ENCODE assay signal across 8 cellular contexts in the genomic region with DNA sequence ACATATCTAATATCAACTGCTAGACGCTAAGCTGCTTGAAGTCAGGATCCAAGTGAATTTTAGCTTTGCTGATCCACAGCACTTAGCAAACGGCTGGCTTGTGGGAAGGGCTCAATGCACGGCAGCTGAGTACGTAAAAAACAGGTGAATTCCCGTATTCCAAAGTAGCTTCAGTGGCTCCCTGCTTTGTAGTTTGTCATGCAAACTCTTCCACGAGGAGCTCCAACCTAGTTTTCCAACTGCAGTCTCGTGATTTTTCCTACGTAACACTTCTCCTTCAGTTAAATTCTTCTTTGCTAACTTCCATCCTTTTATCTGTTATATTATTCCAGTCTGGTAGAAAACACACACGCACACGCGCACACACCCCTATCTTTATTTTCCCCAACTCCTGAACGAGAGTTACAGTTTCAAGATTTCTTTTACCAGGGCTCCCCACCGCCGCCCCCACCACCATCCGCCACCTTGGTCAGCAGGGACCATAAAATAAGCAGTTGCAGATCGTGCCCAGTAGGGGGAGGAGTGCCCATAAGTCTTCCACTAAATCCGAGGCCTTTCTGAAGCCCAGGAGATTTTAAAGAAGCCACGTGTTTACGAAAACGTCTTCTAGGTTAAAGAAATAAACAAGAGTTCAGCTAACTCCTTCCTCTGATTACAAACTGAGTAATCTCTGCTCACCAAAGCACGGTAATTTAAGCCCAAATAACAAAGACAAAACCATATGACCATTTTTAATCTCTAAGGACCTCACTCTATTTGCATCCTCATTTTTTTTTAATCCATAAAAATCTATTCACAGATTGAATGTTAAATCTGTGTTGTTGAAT. TPM values are rescaled to one million over a fixed set of nuclear protein-coding genes. Genes with fewer than 3 reads are reported as not detected.
A peak's percentile ranks its signal among the peaks of the same experiment; 100 is the strongest.
DNase-seq lines count a peak whose midpoint lies in the region; ATAC-seq and TF ChIP-seq lines count a peak whose summit lies in the region.

No MANE protein-coding gene starts in this region.

- no peak overlapping the region for H2BK120ac ChIP-seq in trophoblast cell (ENCODE audit: insufficient read depth, low read length, poor library complexity)

- DNase-seq in DMS 273 (lab: John Stamatoyannopoulos, UW; ENCODE audit: unreplicated experiment) (peak; percentile 90), GM19238 (ENCODE audit: insufficient read length, low spot score) (peak; percentile 70), NCI-H446 (lab: John Stamatoyannopoulos, UW) (peak; percentile 63 to 88), heart left ventricle (peak in 4 of 5 donors; percentile 51 to 66 (median 58)), trophoblast cell (peak; percentile 49 to 85), T-helper 9 cell (no peak)
- DNase-seq in activated gamma-delta T cell treated with anti-CD3 and anti-CD28 coated beads, Interleukin-2, amount 50 U/mL, for 16 hours (ENCODE audit: low read depth), result peak; percentile 10

- intact Hi-C loops in heart left ventricle (cut with DNase I), result loop anchor here in 9 of 10 donors (1.0 to 10.0 kb wide), 13 partner anchors 34 to 546 kb away; a partner anchor contains a TSS

- H3K9me3 ChIP-seq in heart left ventricle (no peaks in the 10 kb centered on the region), trophoblast cell (ENCODE audit: insufficient read depth, low read depth, low read length) (no peaks in the 10 kb centered on the region)

- H2BK12ac ChIP-seq in trophoblast cell (ENCODE audit: low read length), result no peak overlapping the region

- H2BK5ac ChIP-seq in trophoblast cell (ENCODE audit: low read depth, low read length, poor library complexity), result no peak overlapping the region

- H3K79me1 ChIP-seq in trophoblast cell (ENCODE audit: low read length), result no peaks in the 10 kb centered on the region

- no peak overlapping the region for H4K12ac ChIP-seq in trophoblast cell (ENCODE audit: low read depth, low read length)

- H3K4me1 ChIP-seq in heart left ventricle, result peaks cover 0 to 21% (median 5%) of the 10 kb centered on the region in 12 donors
- H3K4me1 ChIP-seq in trophoblast cell (ENCODE audit: control insufficient read depth in 1 of 2, insufficient read depth in 2 of 2, low read length in 2 of 2), result no peaks in the 10 kb centered on the region

- peak; percentile 78 for ATAC-seq in HG03159 (IDR thresholded peaks at IDR 0.05; ENCODE audit: unreplicated experiment)
- peak; percentile 75 to 84 (median 80) for ATAC-seq in heart left ventricle

- H3K79me2 ChIP-seq in trophoblast cell (ENCODE audit: control insufficient read depth, insufficient read depth, low read length, poor library complexity), result no peaks in the 10 kb centered on the region

- TF ChIP-seq POLR2A in heart left ventricle (IDR thresholded peaks at IDR 0.05), result no peak

- H3K27me3 ChIP-seq in heart left ventricle (no peaks in the 10 kb centered on the region), trophoblast cell (ENCODE audit: insufficient read depth, low read length) (no peaks in the 10 kb centered on the region)

- H3K36me3 ChIP-seq in heart left ventricle, result no peaks in the 10 kb centered on the region
- H3K36me3 ChIP-seq in trophoblast cell (ENCODE audit: control insufficient read depth in 1 of 2, insufficient read depth in 2 of 2, low read length in 2 of 2), result no peaks in the 10 kb centered on the region

- H2AK5ac ChIP-seq in trophoblast cell (ENCODE audit: low read length), result no peak overlapping the region

- peak; percentile 55 to 84 (median 78) for TF ChIP-seq CTCF in heart left ventricle (IDR thresholded peaks at IDR 0.05)

- no peak overlapping the region for H3K14ac ChIP-seq in trophoblast cell (ENCODE audit: low read length)

- H3K23ac ChIP-seq in trophoblast cell (ENCODE audit: low read length), result no peak overlapping the region

- H3K4me2 ChIP-seq in trophoblast cell (ENCODE audit: low read length), result no peak overlapping the region

- no peak overlapping the region for H4K91ac ChIP-seq in trophoblast cell (ENCODE audit: low read depth, low read length)

- 23 to 29% (median 26%) methylated on average over 21 of the region's 21 CpGs for WGBS in heart left ventricle, 4 donors
- no CpG with 5 or more reads among the region's 21 CpGs for WGBS in trophoblast cell (ENCODE audit: extremely low coverage, insufficient coverage, insufficient read length)

- no peak overlapping the region for H2AFZ ChIP-seq in trophoblast cell (ENCODE audit: insufficient read depth, low read length, poor library complexity)

- H3K9ac ChIP-seq in trophoblast cell (ENCODE audit: low read length), result no peak overlapping the region

- H3K4ac ChIP-seq in trophoblast cell (ENCODE audit: low read depth, low read length), result no peak overlapping the region

- H3K4me3 ChIP-seq in heart left ventricle, result peak overlapping the region in 9 of 12 donors; percentile 19 to 43 (median 30)
- no peak overlapping the region for H3K4me3 ChIP-seq in trophoblast cell (ENCODE audit: low read depth, low read length)

- no peak overlapping the region for H4K8ac ChIP-seq in trophoblast cell (ENCODE audit: low read depth, low read length)

- H3K27ac ChIP-seq in heart left ventricle (no peak overlapping the region), trophoblast cell (ENCODE audit: low read depth, low read length) (no peak overlapping the region)

- H3K18ac ChIP-seq in trophoblast cell (ENCODE audit: low read length), result no peak overlapping the region

RNA-seq across cellular contexts. Expression of a gene that starts 34.8 kb away (rescaled TPM):
- 10 to 100 TPM; 45.4 to 99.1 (median 63.2) TPM for total RNA-seq in heart left ventricle
- 10 to 100 TPM; 35.2 to 50.9 TPM for polyA plus RNA-seq in heart left ventricle
- 47.9 and 49.7 TPM in 2 replicates for polyA plus RNA-seq in trophoblast cell (2013)
